In the genomic region with DNA sequence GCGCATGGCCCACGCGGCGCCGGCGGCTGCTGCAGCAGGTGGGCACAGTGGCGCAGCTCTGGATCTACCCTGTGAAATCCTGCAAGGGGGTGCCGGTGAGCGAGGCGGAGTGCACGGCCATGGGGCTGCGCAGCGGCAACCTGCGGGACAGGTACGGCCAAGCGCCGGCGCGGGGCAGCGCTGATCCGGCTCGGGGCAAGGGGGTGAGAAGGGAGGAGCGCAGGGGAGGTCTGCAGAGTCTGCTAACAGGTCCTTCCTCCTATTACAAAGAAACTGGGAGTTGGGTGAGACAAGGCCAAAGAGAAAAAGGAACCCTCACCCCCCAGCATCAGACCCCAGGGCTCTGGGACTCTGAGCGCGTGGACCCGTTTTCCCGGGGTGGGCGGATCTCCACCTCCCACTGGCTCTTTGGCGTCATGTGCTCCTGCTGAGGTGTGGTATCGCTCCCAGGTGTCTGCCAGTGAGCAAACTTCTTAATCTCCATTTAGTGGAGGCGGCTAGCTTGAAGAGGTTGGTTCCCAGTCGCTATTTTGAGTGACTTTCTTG, we compare ENCODE assay signal across 9 cellular contexts. TPM values are rescaled to one million over a fixed set of nuclear protein-coding genes. Genes with fewer than 3 reads are reported as not detected.
DNase-seq lines count a peak whose midpoint lies in the region; ATAC-seq and TF ChIP-seq lines count a peak whose summit lies in the region.
"Had no signal": no experiment of that assay in that cellular context is flagged by ENCODE, and none has a peak within 500 bp of the region (broad histone marks: within the 10 kb centered on the region; RNA-seq: fewer than 3 reads in every experiment).

No MANE protein-coding gene starts in this region.

- H3K27ac Mint-ChIP-seq in naive thymus-derived CD4-positive, alpha-beta T cell, result no peak overlapping the region

- peak overlapping the region in 5 of 10 donors; percentile 25 to 67 (median 39) for H3K4me3 Mint-ChIP-seq in naive thymus-derived CD4-positive, alpha-beta T cell

- no peaks in the 10 kb centered on the region for H3K4me1 ChIP-seq in naive thymus-derived CD4-positive, alpha-beta T cell (ENCODE audit: control insufficient read depth in 2 of 2, insufficient read depth in 2 of 2, low read length in 2 of 2)

- POLR2A ChIA-PET in naive thymus-derived CD4-positive, alpha-beta T cell (lab: Charles Lee), result no interaction called here

- peak overlapping the region; percentile 58 for H3K4me3 ChIP-seq in epithelial cell of esophagus (ENCODE audit: low read length)
- H3K4me3 ChIP-seq in naive thymus-derived CD4-positive, alpha-beta T cell (ENCODE audit: low read length), result no peak overlapping the region
- H3K4me3 ChIP-seq: SK-N-MC had no signal

- CTCF ChIA-PET in naive thymus-derived CD4-positive, alpha-beta T cell (lab: Charles Lee), result no interaction called here

- peaks cover 0 to 2% (median 0%) of the 10 kb centered on the region in 11 donors for H3K9me3 Mint-ChIP-seq in naive thymus-derived CD4-positive, alpha-beta T cell

- TF ChIP-seq CTCF in epithelial cell of esophagus (IDR thresholded peaks at IDR 0.05; ENCODE audit: insufficient read depth, low read depth, low read length, missing control alignments), result no peak

- H3K36me3 Mint-ChIP-seq in naive thymus-derived CD4-positive, alpha-beta T cell, result no peaks in the 10 kb centered on the region

- H3K27me3 Mint-ChIP-seq in naive thymus-derived CD4-positive, alpha-beta T cell, result peaks cover 44 to 79% (median 49%) of the 10 kb centered on the region in 5 donors

- no peaks in the 10 kb centered on the region for H3K36me3 ChIP-seq in naive thymus-derived CD4-positive, alpha-beta T cell (ENCODE audit: control insufficient read depth in 2 of 3, insufficient read depth in 3 of 3, low read length in 3 of 3)

- H3K27ac ChIP-seq in naive thymus-derived CD4-positive, alpha-beta T cell (ENCODE audit: low read depth, low read length), result no peak overlapping the region
- H3K27ac ChIP-seq: SK-N-MC had no signal

- peaks cover 0 to 6% (median 0%) of the 10 kb centered on the region in 7 donors for H3K4me1 Mint-ChIP-seq in naive thymus-derived CD4-positive, alpha-beta T cell

- peak; percentile 55 for ATAC-seq in GM18505 (IDR thresholded peaks at IDR 0.05; ENCODE audit: unreplicated experiment)
- ATAC-seq in HG02938 (IDR thresholded peaks at IDR 0.05; ENCODE audit: unreplicated experiment), result peak; percentile 35
- ATAC-seq in naive thymus-derived CD4-positive, alpha-beta T cell, result peak; percentile 20

- no peak for TF ChIP-seq POLR2A in GM18505 (IDR thresholded peaks at IDR 0.05; ENCODE audit: borderline replicate concordance, extremely low read depth, insufficient read depth, insufficient read length)

- H3K27me3 ChIP-seq in naive thymus-derived CD4-positive, alpha-beta T cell (ENCODE audit: control insufficient read depth in 2 of 2, insufficient read depth in 2 of 2, low read length in 2 of 2), result peaks cover 0 to 3% of the 10 kb centered on the region in 2 donors

- peak; percentile 40 to 82 for DNase-seq in NCI-H526 (lab: John Stamatoyannopoulos, UW)
- peak; percentile 72 for DNase-seq in epithelial cell of esophagus (ENCODE audit: low read depth)
- DNase-seq in naive thymus-derived CD4-positive, alpha-beta T cell, result no peak
- no peak for DNase-seq in HUDEP-2 (lab: John Stamatoyannopoulos, UW; ENCODE audit: unreplicated experiment in 76 of 76)
- no peak for DNase-seq in stimulated activated CD8-positive, alpha-beta memory T cell treated with anti-CD3 and anti-CD28 coated beads, Interleukin-4, amount 100 ng/mL, for 48 hours
- DNase-seq in activated CD4-positive, alpha-beta T cell treated with anti-CD3 and anti-CD28 coated beads, Interleukin-2, amount 50 U/mL, for 4 hours, result no peak

- no peaks in the 10 kb centered on the region for H3K9me3 ChIP-seq in naive thymus-derived CD4-positive, alpha-beta T cell (ENCODE audit: control insufficient read depth in 2 of 3, low read length in 3 of 3)

- intact Hi-C loops in naive thymus-derived CD4-positive, alpha-beta T cell (cut with micrococcal nuclease), result no loop called here

RNA-seq across cellular contexts. Expression of a gene that starts 0.4 kb away (rescaled TPM):
- 10 to 100 TPM in 1 of 5 experiments, 1 to 10 TPM in 1, not detected in 3; 1.1 to 14.5 TPM for total RNA-seq in naive thymus-derived CD4-positive, alpha-beta T cell
- polyA plus RNA-seq in naive thymus-derived CD4-positive, alpha-beta T cell, result not detected

RNA-seq across cellular contexts. Expression of a gene that starts 39.0 kb away (rescaled TPM):
- 1 to 10 TPM in 1 of 5 experiments, not detected in 4; 1.1 TPM for total RNA-seq in naive thymus-derived CD4-positive, alpha-beta T cell
- polyA plus RNA-seq in naive thymus-derived CD4-positive, alpha-beta T cell, result not detected

Comparison
In these comparisons a context has a peak if more than half of its experiments do, and no peak if none do; other contexts are left out.
1. DNase-seq: peak in NCI-H526 (2 of 2) and epithelial cell of esophagus (single experiment); none in naive thymus-derived CD4-positive, alpha-beta T cell (0 of 9), HUDEP-2 (0 of 76), stimulated activated CD8-positive, alpha-beta memory T cell treated with anti-CD3 and anti-CD28 coated beads, Interleukin-4, amount 100 ng/mL, for 48 hours (single experiment) and activated CD4-positive, alpha-beta T cell treated with anti-CD3 and anti-CD28 coated beads, Interleukin-2, amount 50 U/mL, for 4 hours (0 of 2).
2. Peak in every context shown above with its lines, with median percentiles within 50 percentile points of each other: ATAC-seq.